ENCODE assay signal across 8 cellular contexts in genomic region chr10:124745678-124746077, GRCh38. TPM values are rescaled to one million over a fixed set of nuclear protein-coding genes. Genes with fewer than 3 reads are reported as not detected.
DNase-seq lines count a peak whose midpoint lies in the region; ATAC-seq and TF ChIP-seq lines count a peak whose summit lies in the region.

No MANE protein-coding gene starts in this region.

- peak; percentile 13 for TF ChIP-seq CTCF in astrocyte of the cerebellum (IDR thresholded peaks at IDR 0.05; ENCODE audit: low read depth, low read length, missing control alignments)

- peak; percentile 10 for ATAC-seq in left colon
- no peak for ATAC-seq in HG03097 (IDR thresholded peaks at IDR 0.05; ENCODE audit: low FRiP score, unreplicated experiment)
- no peak for ATAC-seq in HG03045 (IDR thresholded peaks at IDR 0.05; ENCODE audit: unreplicated experiment)
- ATAC-seq in GM18861 (IDR thresholded peaks at IDR 0.05; ENCODE audit: unreplicated experiment) = no peak

- no peak overlapping the region for H3K4me3 ChIP-seq in astrocyte of the cerebellum (ENCODE audit: low read depth, low read length)

- intact Hi-C loops in left colon (cut with DNase I, micrococcal nuclease) = loop anchor here in 1 of 2 donors (5.0 to 10.0 kb wide), 2 partner anchors 111 to 213 kb away; no protein-coding TSS in a partner anchor

- in situ Hi-C loops in astrocyte of the cerebellum (cut with HindIII; ENCODE audit: low sequenced_read_pairs) = no loop called here

- DNase-seq in GDM1 (lab: John Stamatoyannopoulos, UW) (peak; percentile 7), MV-4-11 (lab: John Stamatoyannopoulos, UW) (peak; percentile 57), astrocyte of the cerebellum (ENCODE audit: low read depth) (peak; percentile 40), left colon (no peak), putamen (ENCODE audit: low spot score) (no peak)

RNA-seq across cellular contexts. Expression of gene FAM53B, which starts 1.5 kb away (rescaled TPM):
- 10 to 100 TPM; 31.6 to 48.0 TPM for total RNA-seq in left colon

RNA-seq across cellular contexts. Expression of gene EEF1AKMT2, which starts 46.0 kb away (rescaled TPM):
- 10 to 100 TPM; 15.6 to 18.0 TPM for total RNA-seq in left colon

RNA-seq across cellular contexts. Expression of gene ABRAXAS2, which starts 55.9 kb away (rescaled TPM):
- total RNA-seq in left colon = 10 to 100 TPM; 13.2 to 14.4 TPM

Comparison
In these comparisons a context has a peak if more than half of its experiments do, and no peak if none do; other contexts are left out.
1. DNase-seq: peak in GDM1 (single experiment), MV-4-11 (single experiment) and astrocyte of the cerebellum (single experiment); none in left colon (0 of 2) and putamen (single experiment).